In genomic region chr18:50982802-50983179, GRCh38 we compare ENCODE assay signal across 12 cellular contexts. TPM values are rescaled to one million over a fixed set of nuclear protein-coding genes. Genes with fewer than 3 reads are reported as not detected.
DNase-seq lines count a peak whose midpoint lies in the region; ATAC-seq and TF ChIP-seq lines count a peak whose summit lies in the region.
"Had no signal": no experiment of that assay in that cellular context is flagged by ENCODE, and none has a peak within 500 bp of the region (broad histone marks: within the 10 kb centered on the region; RNA-seq: fewer than 3 reads in every experiment).

No MANE protein-coding gene starts in this region.

- no peaks in the 10 kb centered on the region for H3K27me3 ChIP-seq in foreskin keratinocyte
- H3K27me3 ChIP-seq in HAP-1 (ENCODE audit: low read depth), result no peaks in the 10 kb centered on the region
- no peaks in the 10 kb centered on the region for H3K27me3 ChIP-seq in PC-9 (ENCODE audit: insufficient read depth, low read depth)

- no peak overlapping the region for H3K4me3 ChIP-seq in astrocyte of the cerebellum (ENCODE audit: low read depth, low read length)
- no peak overlapping the region for H3K4me3 ChIP-seq in HAP-1
- no peak overlapping the region for H3K4me3 ChIP-seq in PC-9

- in situ Hi-C loops in astrocyte of the cerebellum (cut with HindIII; ENCODE audit: low sequenced_read_pairs), result no loop called here
- in situ Hi-C loops in HAP-1 (cut with MboI; ENCODE audit: low sequenced_read_pairs), result no loop called here

- H3F3A ChIP-seq in PC-9 (ENCODE audit: insufficient read depth, low read depth), result no peaks in the 10 kb centered on the region

- CTCF ChIA-PET in PC-9 (lab: Charles Lee), result no interaction called here

- ATAC-seq in foreskin keratinocyte, result no peak
- ATAC-seq: activated naive CD4-positive, alpha-beta T cell treated with anti-CD3 and anti-CD28 coated beads, Interleukin-2, amount 50 U/mL, for 72 hours had no signal

- H3K79me2 ChIP-seq in PC-9 (ENCODE audit: low read depth), result no peaks in the 10 kb centered on the region

- H4K20me1 ChIP-seq in PC-9 (ENCODE audit: insufficient read depth), result no peaks in the 10 kb centered on the region

- H3K27ac ChIP-seq in foreskin keratinocyte (no peak overlapping the region), PC-9 (no peak overlapping the region)

- DNase-seq in DMS 273 (lab: John Stamatoyannopoulos, UW; ENCODE audit: unreplicated experiment) (peak; percentile 96), Kasumi-1 (lab: John Stamatoyannopoulos, UW) (peak; percentile 7 to 15), astrocyte of the cerebellum (ENCODE audit: low read depth) (peak; percentile 24), foreskin keratinocyte (no peak), germinal center (ENCODE audit: low spot score) (no peak), HAP-1 (ENCODE audit: low spot score in 2 of 2) (no peak), PC-9 (no peak)
- DNase-seq in stimulated activated CD4-positive, alpha-beta T cell treated with anti-CD3 and anti-CD28 coated beads, Interleukin-15, amount 100 ng/mL, for 24 hours, result no peak
- DNase-seq: CD8-positive, alpha-beta memory T cell; effector CD4-positive, alpha-beta T cell; NCI-H1417 treated with DMSO at 0.1 percent for 48 hours had no signal

- BruUV-seq in PC-9 (replicated peaks; lab: Mats Ljungman, UMichigan), result no TSS peak

- TF ChIP-seq CTCF in astrocyte of the cerebellum (IDR thresholded peaks at IDR 0.05; ENCODE audit: low read depth, low read length, missing control alignments), result no peak
- TF ChIP-seq CTCF in foreskin keratinocyte (conservative IDR thresholded peaks at IDR 0.05), result peak; percentile 36
- no peak for TF ChIP-seq CTCF in PC-9 (conservative IDR thresholded peaks at IDR 0.05)

- H3K4me1 ChIP-seq in foreskin keratinocyte, result peaks cover 6% of the 10 kb centered on the region
- H3K4me1 ChIP-seq in HAP-1, result no peaks in the 10 kb centered on the region
- H3K4me1 ChIP-seq in PC-9 (replicated peaks; ENCODE audit: insufficient read depth), result peaks cover 15% of the 10 kb centered on the region; the same call in 1 of the 2 replicates

- no peaks in the 10 kb centered on the region for H3K9me2 ChIP-seq in PC-9 (ENCODE audit: insufficient read depth)

- H3K36me3 ChIP-seq in HAP-1 (replicated peaks) (peaks cover 7% of the 10 kb centered on the region), PC-9 (ENCODE audit: low read depth) (peaks cover 11% of the 10 kb centered on the region)

- H3K9me3 ChIP-seq in HAP-1 (no peaks in the 10 kb centered on the region), PC-9 (ENCODE audit: insufficient read depth, low read depth) (no peaks in the 10 kb centered on the region)

- H3K4me2 ChIP-seq in PC-9, result no peak overlapping the region

- intact Hi-C loops in PC-9 (cut with micrococcal nuclease; ENCODE audit: unreplicated experiment), result no loop called here

- POLR2A ChIA-PET in PC-9 (lab: Charles Lee; ENCODE audit: unreplicated experiment), result no interaction called here

- H2AFZ ChIP-seq in PC-9, result no peak overlapping the region

RNA-seq across cellular contexts. Expression of gene ELAC1, which starts 15.0 kb away (rescaled TPM):
- 7.2 and 7.9 TPM in 2 replicates for total RNA-seq in foreskin keratinocyte
- polyA plus RNA-seq in foreskin keratinocyte, result 6.8 and 7.3 TPM in 2 replicates
- total RNA-seq in PC-9 (2021), result 5.2 and 6.0 TPM in 2 replicates

RNA-seq across cellular contexts. Expression of gene SMAD4, which starts 47.2 kb away (rescaled TPM):
- 60.1 and 68.2 TPM in 2 replicates for total RNA-seq in foreskin keratinocyte
- 8.1 and 11.5 TPM in 2 replicates for polyA plus RNA-seq in foreskin keratinocyte
- total RNA-seq in PC-9 (2021), result 51.2 and 60.7 TPM in 2 replicates

Comparison
In these comparisons a context has a peak if more than half of its experiments do, and no peak if none do; other contexts are left out.
1. DNase-seq: peak in DMS 273 (single experiment), Kasumi-1 (2 of 2) and astrocyte of the cerebellum (single experiment); none in foreskin keratinocyte (0 of 2), germinal center (single experiment), stimulated activated CD4-positive, alpha-beta T cell treated with anti-CD3 and anti-CD28 coated beads, Interleukin-15, amount 100 ng/mL, for 24 hours (single experiment), HAP-1 (0 of 2) and PC-9 (0 of 2).